In the genomic region with DNA sequence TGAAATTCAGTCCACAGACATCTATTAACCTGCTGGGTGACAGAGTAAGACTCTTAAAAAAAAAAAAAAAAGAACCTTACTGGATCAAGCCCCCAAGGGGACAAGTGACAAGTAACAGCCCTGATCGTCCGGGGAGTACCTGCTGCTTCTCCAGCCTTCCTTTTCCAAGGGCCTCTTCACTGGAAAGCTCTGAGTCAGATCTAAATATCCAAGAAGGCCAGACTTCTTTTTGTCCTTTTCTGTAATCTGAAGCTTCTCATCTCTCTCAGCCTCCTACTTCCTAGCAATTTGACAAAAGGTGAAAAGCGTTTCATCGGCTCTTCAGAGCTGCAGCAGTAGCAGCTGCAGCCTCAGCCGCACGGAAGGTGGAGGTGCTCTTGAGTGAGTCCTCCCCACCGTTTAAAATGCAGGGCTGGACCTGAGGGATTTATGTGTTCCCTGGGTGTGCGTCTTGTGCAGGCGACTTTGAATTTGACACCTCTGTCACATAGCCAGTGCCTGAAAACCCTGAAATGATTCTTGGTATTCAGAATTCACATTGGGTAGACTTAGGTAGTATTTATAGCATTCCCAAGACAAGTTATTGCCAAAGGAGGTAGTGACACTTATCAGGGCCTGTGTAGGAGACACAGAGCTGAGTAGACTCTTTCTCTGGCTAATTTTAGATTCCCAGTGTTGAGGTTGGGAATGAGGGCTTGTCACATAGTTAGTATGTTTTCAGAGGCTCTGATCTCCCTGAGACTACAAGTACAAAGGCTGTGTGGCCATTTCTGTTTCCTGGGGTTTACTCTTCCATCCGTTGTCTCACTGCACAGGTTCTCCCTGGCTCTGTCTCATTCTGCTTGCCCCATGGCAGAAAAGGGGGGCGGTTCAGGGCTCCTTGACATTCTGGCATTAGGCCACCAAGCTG, we compare ENCODE assay signal across 14 cellular contexts.
DNase-seq lines count a peak whose midpoint lies in the region; ATAC-seq and TF ChIP-seq lines count a peak whose summit lies in the region.
"Had no signal": no experiment of that assay in that cellular context is flagged by ENCODE, and none has a peak within 500 bp of the region (broad histone marks: within the 10 kb centered on the region; RNA-seq: fewer than 3 reads in every experiment).

No MANE protein-coding gene starts in this region.

- H3K36me3 ChIP-seq in PC-3 (ENCODE audit: low read depth, low read length), result no peaks in the 10 kb centered on the region
- H3K36me3 ChIP-seq: brain microvascular endothelial cell, lower lobe of right lung had no signal

- H2AFZ ChIP-seq in PC-3 (ENCODE audit: low read length), result no peak overlapping the region

- peak overlapping the region; percentile 66 for H3K4me2 ChIP-seq in PC-3 (ENCODE audit: low read length)

- intact Hi-C loops in PC-3 (cut with micrococcal nuclease), result loop anchor here (5.0 to 10.0 kb wide), 3 partner anchors 64 to 189 kb away; a partner anchor contains a TSS
- intact Hi-C loops in left cardiac atrium (cut with DNase I), result loop anchor here in 1 of 2 donors (5.0 kb wide), 1 partner anchor 64 kb away; a partner anchor contains a TSS

- peak; percentile 28 for DNase-seq in Daoy (ENCODE audit: low read depth)
- DNase-seq in PC-3, result peak; percentile 28
- no peak for DNase-seq in left cardiac atrium
- DNase-seq in putamen (ENCODE audit: low spot score), result peak; percentile 69
- no peak for DNase-seq in NCI-H2081 (lab: John Stamatoyannopoulos, UW)
- no peak for DNase-seq in cerebellar nuclear complex (lab: John Stamatoyannopoulos, UW)
- DNase-seq: activated CD4-positive, alpha-beta T cell treated with anti-CD3 and anti-CD28 coated beads for 1 hour; brain microvascular endothelial cell; CD4-positive, alpha-beta memory T cell; lower lobe of right lung; NCI-H2029; SHP77 treated with DMSO at 0.1 percent for 48 hours had no signal

- no peaks in the 10 kb centered on the region for H3F3A ChIP-seq in PC-3 (ENCODE audit: low read length, unreplicated experiment)

- POLR2A ChIA-PET in PC-3 (lab: Charles Lee; ENCODE audit: unreplicated experiment), result no interaction called here

- H3K27me3 ChIP-seq in PC-3 (ENCODE audit: low read length), result no peaks in the 10 kb centered on the region
- H3K27me3 ChIP-seq: brain microvascular endothelial cell had no signal

- peaks cover 7% of the 10 kb centered on the region; the same call in 1 of the 2 replicates for H4K20me1 ChIP-seq in PC-3 (ENCODE audit: low read length)

- H3K4me1 ChIP-seq in PC-3 (ENCODE audit: insufficient read depth, low read length), result peaks cover 38% of the 10 kb centered on the region
- H3K4me1 ChIP-seq: lower lobe of right lung had no signal

- CTCF ChIA-PET in PC-3 (lab: Charles Lee), result no interaction called here

- H3K9ac ChIP-seq in PC-3 (ENCODE audit: low read length), result no peak overlapping the region

- ATAC-seq in PC-3 (no peak), left cardiac atrium (peak; percentile 13 to 73), HG03159 (IDR thresholded peaks at IDR 0.05; ENCODE audit: unreplicated experiment) (no peak), GM21367 (IDR thresholded peaks at IDR 0.05; ENCODE audit: unreplicated experiment) (no peak)
- ATAC-seq: lower lobe of right lung had no signal

- no peaks in the 10 kb centered on the region for H3K9me2 ChIP-seq in PC-3 (replicated peaks; ENCODE audit: low read length)

- H3K4me3 ChIP-seq in PC-3 (ENCODE audit: low read length), result no peak overlapping the region
- H3K4me3 ChIP-seq: lower lobe of right lung had no signal

- no peak overlapping the region for H3K27ac ChIP-seq in PC-3 (ENCODE audit: low read length)
- H3K27ac ChIP-seq: brain microvascular endothelial cell, lower lobe of right lung had no signal

- H3K9me3 ChIP-seq in PC-3 (ENCODE audit: low read length), result no peaks in the 10 kb centered on the region
- H3K9me3 ChIP-seq: lower lobe of right lung had no signal

- TF ChIP-seq CTCF in PC-3 (conservative IDR thresholded peaks at IDR 0.05; ENCODE audit: low read depth, low read length), result no peak

- H3K79me2 ChIP-seq in PC-3 (ENCODE audit: low read length), result no peaks in the 10 kb centered on the region

- no TSS peak for BruUV-seq in PC-3 (replicated peaks; lab: Mats Ljungman, UMichigan)

Comparison
In these comparisons a context has a peak if more than half of its experiments do, and no peak if none do; other contexts are left out.
1. DNase-seq: peak in Daoy (single experiment), PC-3 (single experiment) and putamen (single experiment); none in left cardiac atrium (single experiment), NCI-H2081 (0 of 2) and cerebellar nuclear complex (0 of 2).
2. ATAC-seq: peak in left cardiac atrium (2 of 2); none in PC-3 (single experiment), HG03159 (single experiment) and GM21367 (single experiment).